18 cellular contexts compared by ENCODE assay signal in genomic region chr13:95050800-95051620, GRCh38.
DNase-seq lines count a peak whose midpoint lies in the region; ATAC-seq and TF ChIP-seq lines count a peak whose summit lies in the region.
"Had no signal": no experiment of that assay in that cellular context is flagged by ENCODE, and none has a peak within 500 bp of the region (broad histone marks: within the 10 kb centered on the region; RNA-seq: fewer than 3 reads in every experiment).

No MANE protein-coding gene starts in this region.

- H3K9me3 Mint-ChIP-seq in activated T-helper 17 cell treated with anti-CD3 and anti-CD28 coated beads, Interleukin-2, amount 50 U/mL, for 72 hours: no peaks in the 10 kb centered on the region
- H3K9me3 Mint-ChIP-seq: CD4-positive, alpha-beta T cell had no signal

- peak overlapping the region; percentile 59 for H3K4me3 Mint-ChIP-seq in activated T-helper 17 cell treated with anti-CD3 and anti-CD28 coated beads, Interleukin-2, amount 50 U/mL, for 72 hours
- H3K4me3 Mint-ChIP-seq: CD4-positive, alpha-beta T cell had no signal

- DNase-seq in activated gamma-delta T cell treated with Interleukin-2 at 50 U/mL for 16 hours (no peak), NCI-H187 treated with DMSO at 0.1 percent for 48 hours (lab: John Stamatoyannopoulos, UW) (no peak), mesenteric fat pad (ENCODE audit: low spot score) (no peak)
- DNase-seq: activated CD8-positive, alpha-beta memory T cell treated with anti-CD3 and anti-CD28 coated beads, Interleukin-2, amount 50 U/mL, for 4 hours; CD4-positive, alpha-beta T cell; dermis blood vessel endothelial cell; GDM1; NCI-H1417 treated with DMSO at 0.1 percent for 48 hours; NCI-H526; occipital lobe; small intestine; T-helper 9 cell; tibial artery had no signal

- H3K36me3 Mint-ChIP-seq in activated T-helper 17 cell treated with anti-CD3 and anti-CD28 coated beads, Interleukin-2, amount 50 U/mL, for 72 hours (ENCODE audit: low read depth): peaks cover 22% of the 10 kb centered on the region

- no peaks in the 10 kb centered on the region for H3K27me3 Mint-ChIP-seq in activated T-helper 17 cell treated with anti-CD3 and anti-CD28 coated beads, Interleukin-2, amount 50 U/mL, for 72 hours
- H3K27me3 Mint-ChIP-seq: CD4-positive, alpha-beta T cell had no signal

- peak overlapping the region; percentile 97 for H3K27ac Mint-ChIP-seq in activated T-helper 17 cell treated with anti-CD3 and anti-CD28 coated beads, Interleukin-2, amount 50 U/mL, for 72 hours
- H3K27ac Mint-ChIP-seq: CD4-positive, alpha-beta T cell had no signal

- peaks cover 14% of the 10 kb centered on the region for H3K4me1 Mint-ChIP-seq in activated T-helper 17 cell treated with anti-CD3 and anti-CD28 coated beads, Interleukin-2, amount 50 U/mL, for 72 hours

- TF ChIP-seq POLR2A in GM18505 (IDR thresholded peaks at IDR 0.05; ENCODE audit: borderline replicate concordance, extremely low read depth, insufficient read depth, insufficient read length): no peak

- peak; percentile 57 for ATAC-seq in GM18505 (IDR thresholded peaks at IDR 0.05; ENCODE audit: unreplicated experiment)
- ATAC-seq in GM19023 (IDR thresholded peaks at IDR 0.05; ENCODE audit: unreplicated experiment): peak; percentile 61
- peak; percentile 69 for ATAC-seq in HG02852 (IDR thresholded peaks at IDR 0.05; ENCODE audit: unreplicated experiment)
- ATAC-seq in activated T-helper 17 cell treated with anti-CD3 and anti-CD28 coated beads, Interleukin-2, amount 50 U/mL, for 72 hours (replicated peaks): peak; percentile 83
- no peak for ATAC-seq in GM21447 (IDR thresholded peaks at IDR 0.05; ENCODE audit: unreplicated experiment)
